ENCODE assay signal across 12 cellular contexts in the genomic region with DNA sequence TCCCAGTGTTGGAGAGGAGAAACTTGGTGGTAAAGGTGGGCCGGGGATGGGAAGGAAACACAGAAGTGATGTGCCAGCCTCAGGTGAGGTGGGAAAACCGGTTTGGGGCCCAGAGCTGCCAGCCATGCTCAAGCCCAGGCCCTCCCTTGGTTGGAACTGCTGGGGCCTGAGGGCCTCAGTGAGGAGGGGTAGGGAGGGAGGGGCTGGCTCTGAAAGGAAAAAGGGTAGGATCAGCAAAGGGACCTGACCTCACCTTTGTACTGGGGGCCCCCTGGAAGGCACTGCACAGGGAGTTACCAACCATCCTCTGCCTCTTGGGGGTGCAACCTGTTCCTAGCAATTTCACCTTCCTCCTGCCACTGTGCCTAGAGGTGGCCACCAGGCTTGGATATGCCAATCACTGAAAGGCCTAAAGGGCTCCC. TPM values are rescaled to one million over a fixed set of nuclear protein-coding genes. Genes with fewer than 3 reads are reported as not detected.
DNase-seq lines count a peak whose midpoint lies in the region; ATAC-seq and TF ChIP-seq lines count a peak whose summit lies in the region.
"Had no signal": no experiment of that assay in that cellular context is flagged by ENCODE, and none has a peak within 500 bp of the region (broad histone marks: within the 10 kb centered on the region; RNA-seq: fewer than 3 reads in every experiment).

No MANE protein-coding gene starts in this region.

- peak overlapping the region in 2 of 4 donors; percentile 33 to 60 for H3K4me3 Mint-ChIP-seq in IgD-negative memory B cell

- no peak overlapping the region for H3K4me3 ChIP-seq in skin epidermis
- H3K4me3 ChIP-seq: adrenal gland had no signal

- H3K27ac ChIP-seq in skin epidermis: peak overlapping the region in 16 of 21 experiments; percentile 7 to 87 (median 49)

- peak; percentile 21 for TF ChIP-seq POLR2A in erythroblast (IDR thresholded peaks at IDR 0.05; ENCODE audit: low read length)

- no peak for ATAC-seq in HG02623 (IDR thresholded peaks at IDR 0.05; ENCODE audit: unreplicated experiment)
- ATAC-seq: heart right ventricle had no signal

- H3K4me1 Mint-ChIP-seq in IgD-negative memory B cell: peaks cover 15 to 32% (median 24%) of the 10 kb centered on the region in 3 donors

- H3K27ac Mint-ChIP-seq in IgD-negative memory B cell: peak overlapping the region in 2 of 3 donors; percentile 39 to 57

- DNase-seq in NCI-H345 (lab: John Stamatoyannopoulos, UW) (peak; percentile 25), NCI-H345 treated with DMSO at 0.1 percent for 48 hours (lab: John Stamatoyannopoulos, UW; ENCODE audit: unreplicated experiment) (no peak), erythroblast (lab: John Stamatoyannopoulos, UW) (no peak), SHP77 (lab: John Stamatoyannopoulos, UW) (no peak)
- no peak for DNase-seq in activated CD8-positive, alpha-beta memory T cell treated with anti-CD3 and anti-CD28 coated beads, Interleukin-2, amount 50 U/mL, for 4 hours
- DNase-seq: adrenal gland; effector CD8-positive, alpha-beta T cell; heart right ventricle; NCI-H1105 treated with DMSO at 0.1 percent for 48 hours had no signal

- no peaks in the 10 kb centered on the region for H3K9me3 Mint-ChIP-seq in IgD-negative memory B cell

- peaks cover 1% of the 10 kb centered on the region for H3K36me3 Mint-ChIP-seq in IgD-negative memory B cell

- peaks cover 4% of the 10 kb centered on the region for H3K27me3 Mint-ChIP-seq in IgD-negative memory B cell

RNA-seq across cellular contexts. Expression of a gene that starts 1.8 kb away (rescaled TPM):
- not detected for polyA plus RNA-seq in IgD-negative memory B cell

RNA-seq across cellular contexts. Expression of a gene that starts 3.5 kb away (rescaled TPM):
- 1.1 TPM for polyA plus RNA-seq in IgD-negative memory B cell

RNA-seq across cellular contexts. Expression of a gene that starts 13.0 kb away (rescaled TPM):
- 20.0 TPM for polyA plus RNA-seq in IgD-negative memory B cell

RNA-seq across cellular contexts. Expression of a gene that starts 15.5 kb away (rescaled TPM):
- polyA plus RNA-seq in IgD-negative memory B cell: 30.0 TPM

RNA-seq across cellular contexts. Expression of a gene that starts 37.3 kb away (rescaled TPM):
- 12.8 TPM for polyA plus RNA-seq in IgD-negative memory B cell
